18 cellular contexts compared by ENCODE assay signal in genomic region chr9:34777667-34778066, GRCh38.
"Had no signal": no experiment of that assay in that cellular context is flagged by ENCODE, and none has a peak within 500 bp of the region (broad histone marks: within the 10 kb centered on the region; RNA-seq: fewer than 3 reads in every experiment).

No MANE protein-coding gene starts in this region.

- H3K27ac ChIP-seq: cardiac muscle cell, hepatocyte, left ventricle myocardium inferior, prostate gland, testis, upper lobe of left lung had no signal

- H3K4me1 ChIP-seq: left ventricle myocardium inferior, prostate gland, testis had no signal

- H3K4me1 Mint-ChIP-seq: activated CD4-positive, alpha-beta T cell treated with anti-CD3 and anti-CD28 coated beads, Interleukin-2, amount 10 ng/mL, durations not matched to agents 7 days and 5 days; nephron; stimulated activated naive CD8-positive, alpha-beta T cell treated with anti-CD3 and anti-CD28 coated beads, Interleukin-15, amount 100 ng/mL, for 72 hours had no signal

- ATAC-seq: activated naive CD4-positive, alpha-beta T cell treated with anti-CD3 and anti-CD28 coated beads, Interleukin-2, amount 50 U/mL, for 72 hours; activated T-cell treated with anti-CD3 and anti-CD28 coated beads, Interleukin-2, amount 50 U/mL, for 72 hours; sciatic nerve; stimulated activated naive CD8-positive, alpha-beta T cell treated with anti-CD3 and anti-CD28 coated beads, Interleukin-15, amount 100 ng/mL, for 72 hours had no signal

- H3K36me3 Mint-ChIP-seq: activated naive CD4-positive, alpha-beta T cell treated with anti-CD3 and anti-CD28 coated beads, Interleukin-2, amount 50 U/mL, for 72 hours had no signal

- H3K9me3 Mint-ChIP-seq: activated CD4-positive, alpha-beta T cell treated with anti-CD3 and anti-CD28 coated beads, Interleukin-2, amount 10 ng/mL, durations not matched to agents 7 days and 5 days had no signal

- H2AFZ ChIP-seq: hepatocyte had no signal

- H3K79me2 ChIP-seq: hepatocyte had no signal

- H3K36me3 ChIP-seq: cardiac muscle cell, left ventricle myocardium inferior, prostate gland, upper lobe of left lung had no signal

- DNase-seq: activated CD4-positive, alpha-beta T cell treated with anti-CD3 and anti-CD28 coated beads, Interleukin-2, amount 10 ng/mL, durations not matched to agents 7 days and 5 days; activated CD4-positive, CD25-positive, alpha-beta regulatory T cell; activated CD8-positive, alpha-beta memory T cell treated with anti-CD3 and anti-CD28 coated beads, Interleukin-2, amount 50 U/mL, for 48 hours; activated gamma-delta T cell; activated T-cell treated with anti-CD3 and anti-CD28 coated beads, Interleukin-2, amount 50 U/mL, for 72 hours; erythroblast; left ventricle myocardium inferior; mesenchymal stem cell; occipital lobe; stimulated activated naive CD8-positive, alpha-beta T cell treated with anti-CD3 and anti-CD28 coated beads, Interleukin-15, amount 100 ng/mL, for 72 hours; testis had no signal

- H3K27me3 ChIP-seq: testis, upper lobe of left lung had no signal

- H3K4me3 Mint-ChIP-seq: activated CD4-positive, alpha-beta T cell treated with anti-CD3 and anti-CD28 coated beads, Interleukin-2, amount 10 ng/mL, durations not matched to agents 7 days and 5 days; activated T-cell treated with anti-CD3 and anti-CD28 coated beads, Interleukin-2, amount 50 U/mL, for 72 hours; nephron; stimulated activated naive CD8-positive, alpha-beta T cell treated with anti-CD3 and anti-CD28 coated beads, Interleukin-15, amount 100 ng/mL, for 72 hours had no signal

- H3K27ac Mint-ChIP-seq: activated CD4-positive, alpha-beta T cell treated with anti-CD3 and anti-CD28 coated beads, Interleukin-2, amount 10 ng/mL, durations not matched to agents 7 days and 5 days; activated naive CD4-positive, alpha-beta T cell treated with anti-CD3 and anti-CD28 coated beads, Interleukin-2, amount 50 U/mL, for 72 hours; activated T-cell treated with anti-CD3 and anti-CD28 coated beads, Interleukin-2, amount 50 U/mL, for 72 hours; nephron; stimulated activated naive CD8-positive, alpha-beta T cell treated with anti-CD3 and anti-CD28 coated beads, Interleukin-15, amount 100 ng/mL, for 72 hours had no signal

- H3K4me3 ChIP-seq: cardiac muscle cell, hepatocyte, left ventricle myocardium inferior, prostate gland, testis, upper lobe of left lung had no signal

- H3K4me2 ChIP-seq: hepatocyte had no signal

- H3K9me3 ChIP-seq: prostate gland, testis, upper lobe of left lung had no signal
